28 cellular contexts compared by ENCODE assay signal in the genomic region with DNA sequence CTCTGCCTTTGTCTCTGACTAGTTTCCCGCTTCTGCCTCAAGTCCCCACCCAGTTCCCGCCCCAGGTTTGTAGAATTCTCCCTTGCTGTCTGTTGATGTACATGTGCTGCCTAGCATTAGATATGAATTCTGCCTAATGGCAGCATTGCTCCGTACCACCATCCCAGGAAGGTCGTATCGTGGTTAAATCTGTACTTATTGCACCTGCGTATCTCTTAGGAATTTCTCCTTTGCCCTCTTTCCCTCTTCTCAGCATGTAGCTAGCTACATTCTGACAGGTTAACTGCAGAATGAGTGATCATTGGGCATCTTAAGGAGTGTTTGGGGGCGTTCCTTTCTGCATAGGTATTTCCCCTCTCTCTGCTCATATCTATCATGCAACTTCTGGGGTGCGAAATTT.
"Had no signal": no experiment of that assay in that cellular context is flagged by ENCODE, and none has a peak within 500 bp of the region (broad histone marks: within the 10 kb centered on the region; RNA-seq: fewer than 3 reads in every experiment).

No MANE protein-coding gene starts in this region.

- H3K27me3 Mint-ChIP-seq: naive thymus-derived CD4-positive, alpha-beta T cell; natural killer cell treated with Interleukin-12 subunit alpha and Interleukin-12 subunit beta and Interleukin-15 and Interleukin-18, amount 100 ng/mL, for 72 hours; progenitor cell of endocrine pancreas; stimulated activated memory B cell treated with anti-CD40 and anti-IgM and Interleukin-4, amounts not matched to agents 10 μg/mL and 1 μg/mL and 100 μg/mL, for 72 hours had no signal

- H3K27ac ChIP-seq: left ventricle myocardium inferior, ovary, right atrium auricular region, right lobe of liver, stomach, testis, thyroid gland, transverse colon, upper lobe of right lung had no signal

- H3K4me1 ChIP-seq: left ventricle myocardium inferior, right atrium auricular region, right lobe of liver, stomach, testis, thyroid gland, transverse colon, upper lobe of right lung had no signal

- ATAC-seq: left colon; mucosa of descending colon; naive thymus-derived CD4-positive, alpha-beta T cell; natural killer cell treated with Interleukin-12 subunit alpha and Interleukin-12 subunit beta and Interleukin-15 and Interleukin-18, amount 100 ng/mL, for 72 hours; right lobe of liver; stimulated activated memory B cell treated with anti-CD40 and anti-IgM and Interleukin-4, amounts not matched to agents 10 μg/mL and 1 μg/mL and 100 μg/mL, for 72 hours; stimulated activated naive CD8-positive, alpha-beta T cell treated with anti-CD3 and anti-CD28 coated beads, Interleukin-15, Interleukin-2, amounts not matched to agents 100 U/mL and 50 U/mL, for 24 hours; upper lobe of right lung had no signal

- H3K27ac Mint-ChIP-seq: naive thymus-derived CD4-positive, alpha-beta T cell; natural killer cell treated with Interleukin-12 subunit alpha and Interleukin-12 subunit beta and Interleukin-15 and Interleukin-18, amount 100 ng/mL, for 72 hours; progenitor cell of endocrine pancreas; stimulated activated memory B cell treated with anti-CD40 and anti-IgM and Interleukin-4, amounts not matched to agents 10 μg/mL and 1 μg/mL and 100 μg/mL, for 72 hours had no signal

- H3K4me1 Mint-ChIP-seq: naive thymus-derived CD4-positive, alpha-beta T cell; stimulated activated memory B cell treated with anti-CD40 and anti-IgM and Interleukin-4, amounts not matched to agents 10 μg/mL and 1 μg/mL and 100 μg/mL, for 72 hours had no signal

- FAIRE-seq: islet of Langerhans, kidney, urothelium cell line had no signal

- H3K36me3 ChIP-seq: left ventricle myocardium inferior, ovary, right atrium auricular region, right lobe of liver, stomach, thyroid gland, transverse colon, upper lobe of right lung had no signal

- H3K36me3 Mint-ChIP-seq: naive thymus-derived CD4-positive, alpha-beta T cell; stimulated activated memory B cell treated with anti-CD40 and anti-IgM and Interleukin-4, amounts not matched to agents 10 μg/mL and 1 μg/mL and 100 μg/mL, for 72 hours had no signal

- H3K4me3 Mint-ChIP-seq: naive thymus-derived CD4-positive, alpha-beta T cell; natural killer cell treated with Interleukin-12 subunit alpha and Interleukin-12 subunit beta and Interleukin-15 and Interleukin-18, amount 100 ng/mL, for 72 hours; stimulated activated memory B cell treated with anti-CD40 and anti-IgM and Interleukin-4, amounts not matched to agents 10 μg/mL and 1 μg/mL and 100 μg/mL, for 72 hours had no signal

- H3K4me3 ChIP-seq: left ventricle myocardium inferior, lung, mucosa of descending colon, ovary, right atrium auricular region, right lobe of liver, smooth muscle cell, stomach, testis, thyroid gland, transverse colon, upper lobe of right lung had no signal

- H3K27me3 ChIP-seq: ovary, right atrium auricular region, right lobe of liver, stomach, testis, thyroid gland, transverse colon, upper lobe of right lung had no signal

- DNase-seq: hippocampal formation; kidney; left colon; left ventricle myocardium inferior; mesendoderm; midbrain; mucosa of descending colon; naive thymus-derived CD4-positive, alpha-beta T cell; ovary; right lobe of liver; stimulated activated CD4-positive, alpha-beta T cell treated with anti-CD3 and anti-CD28 coated beads, Interleukin-1b, Interleukin-23, amount 100 ng/mL, for 48 hours; stimulated activated CD4-positive, alpha-beta T cell treated with anti-CD3 and anti-CD28 coated beads, Interleukin-2, amount 100 ng/mL, for 48 hours; stimulated activated CD4-positive, alpha-beta T cell treated with anti-CD3 and anti-CD28 coated beads, Interleukin-4, amount 100 ng/mL, for 4 hours; stimulated activated CD8-positive, alpha-beta memory T cell treated with anti-CD3 and anti-CD28 coated beads, Interleukin-4, amount 100 ng/mL, for 48 hours; stimulated activated naive CD8-positive, alpha-beta T cell treated with anti-CD3 and anti-CD28 coated beads, Interleukin-15, Interleukin-2, amounts not matched to agents 100 U/mL and 50 U/mL, for 24 hours; stomach; testis; thyroid gland; transverse colon; upper lobe of right lung had no signal

- H3K9me3 Mint-ChIP-seq: stimulated activated memory B cell treated with anti-CD40 and anti-IgM and Interleukin-4, amounts not matched to agents 10 μg/mL and 1 μg/mL and 100 μg/mL, for 72 hours had no signal

- H3K9me3 ChIP-seq: left ventricle myocardium inferior, mucosa of descending colon, ovary, right atrium auricular region, right lobe of liver, stomach, testis, thyroid gland, transverse colon, upper lobe of right lung had no signal

- H3K4me2 ChIP-seq: smooth muscle cell had no signal
